Comparison of ENCODE assay signal across 14 cellular contexts in genomic region chr5:116271432-116271831, GRCh38.
A peak's percentile ranks its signal among the peaks of the same experiment; 100 is the strongest.
DNase-seq lines count a peak whose midpoint lies in the region; ATAC-seq, FAIRE-seq and TF ChIP-seq lines count a peak whose summit lies in the region.
"Had no signal": no experiment of that assay in that cellular context is flagged by ENCODE, and none has a peak within 500 bp of the region (broad histone marks: within the 10 kb centered on the region; RNA-seq: fewer than 3 reads in every experiment).

No MANE protein-coding gene starts in this region.

- FAIRE-seq in GM19239 (lab: Jason Lieb, UNC): peak; percentile 51

- H3K9me3 ChIP-seq in neutrophil: peaks cover under 1% of the 10 kb centered on the region
- H3K9me3 ChIP-seq: vagina had no signal

- H3K27ac ChIP-seq in brain microvascular endothelial cell (no peak overlapping the region), neutrophil (peak overlapping the region; percentile 68)
- H3K27ac ChIP-seq: heart right ventricle, vagina had no signal

- H3K4me3 ChIP-seq in brain microvascular endothelial cell (ENCODE audit: low read depth, low read length) (no peak overlapping the region), neutrophil (ENCODE audit: low read depth in 1 of 2, low read length in 1 of 2) (no peak overlapping the region)
- H3K4me3 ChIP-seq: heart right ventricle, spleen, stomach, vagina had no signal

- no peak for TF ChIP-seq CTCF in brain microvascular endothelial cell (IDR thresholded peaks at IDR 0.05; ENCODE audit: low read depth, low read length, missing control alignments)
- no peak for TF ChIP-seq CTCF in neutrophil (IDR thresholded peaks at IDR 0.05)

- peak; percentile 53 for ATAC-seq in HG03354 (IDR thresholded peaks at IDR 0.05; ENCODE audit: poor library complexity, severe bottlenecking, unreplicated experiment)
- no peak for ATAC-seq in HG02852 (IDR thresholded peaks at IDR 0.05; ENCODE audit: unreplicated experiment)
- ATAC-seq: heart right ventricle had no signal

- in situ Hi-C loops in brain microvascular endothelial cell (cut with HindIII; ENCODE audit: low pct_ligation_motif_present, low sequenced_read_pairs): no loop called here

- H3K4me1 ChIP-seq in neutrophil (ENCODE audit: control insufficient read depth in 1 of 2, insufficient read depth in 1 of 2, low read depth in 1 of 2, low read length in 1 of 2): peaks cover 6 to 17% of the 10 kb centered on the region in 2 experiments
- H3K4me1 ChIP-seq: heart right ventricle, spleen had no signal

- DNase-seq in GM19239 (ENCODE audit: insufficient read length, low spot score) (no peak), brain microvascular endothelial cell (peak; percentile 25), AG08395 (ENCODE audit: low spot score) (no peak), DMS53 (lab: John Stamatoyannopoulos, UW) (no peak)
- DNase-seq: activated T-cell treated with anti-CD3 and anti-CD28 coated beads for 4 hours, heart right ventricle, kidney, Right ventricle myocardium superior, spleen, stomach had no signal

- H3K36me3 ChIP-seq in brain microvascular endothelial cell (replicated peaks): no peaks in the 10 kb centered on the region
- no peaks in the 10 kb centered on the region for H3K36me3 ChIP-seq in neutrophil
- H3K36me3 ChIP-seq: vagina had no signal

- no peaks in the 10 kb centered on the region for H3K27me3 ChIP-seq in brain microvascular endothelial cell (replicated peaks)
- no peaks in the 10 kb centered on the region for H3K27me3 ChIP-seq in neutrophil
- H3K27me3 ChIP-seq: heart right ventricle, spleen, stomach, vagina had no signal
